ENCODE assay signal across 14 cellular contexts in genomic region chr17:79325707-79326106, GRCh38.
DNase-seq lines count a peak whose midpoint lies in the region; ATAC-seq and TF ChIP-seq lines count a peak whose summit lies in the region.
"Had no signal": no experiment of that assay in that cellular context is flagged by ENCODE, and none has a peak within 500 bp of the region (broad histone marks: within the 10 kb centered on the region; RNA-seq: fewer than 3 reads in every experiment).

No MANE protein-coding gene starts in this region.

- TF ChIP-seq EP300 in neural cell (conservative IDR thresholded peaks at IDR 0.05; ENCODE audit: poor library complexity, severe bottlenecking): no peak

- DNase-seq in ELF-1 (ENCODE audit: low read depth, low spot score): peak; percentile 37
- peak; percentile 33 for DNase-seq in MG63
- peak; percentile 86 for DNase-seq in ecto neural progenitor cell (ENCODE audit: low spot score)
- DNase-seq in NCI-H2171 treated with DMSO at 0.1 percent for 48 hours (lab: John Stamatoyannopoulos, UW): no peak
- no peak for DNase-seq in T-helper 2 cell treated with Interferon-gamma antibody and Interleukin-4, amounts not matched to agents 5 μg/mL and 100 μg/mL, for 36 hours (ENCODE audit: low spot score)
- DNase-seq: activated CD4-positive, alpha-beta memory T cell treated with anti-CD3 and anti-CD28 coated beads, Interleukin-2, amount 10 ng/mL, durations not matched to agents 7 days and 5 days; activated gamma-delta T cell; CD8-positive, alpha-beta memory T cell had no signal

- H3K79me2 ChIP-seq in neural cell (replicated peaks; ENCODE audit: insufficient read depth, low read length): no peaks in the 10 kb centered on the region

- H3K27me3 ChIP-seq in MG63 (peaks cover 74% of the 10 kb centered on the region), neural cell (ENCODE audit: insufficient read depth, low read depth, low read length) (peaks cover 8% of the 10 kb centered on the region)

- no peak overlapping the region for H3K4me3 Mint-ChIP-seq in T-helper 2 cell treated with Interferon-gamma antibody and Interleukin-4, amounts not matched to agents 5 μg/mL and 100 μg/mL, for 36 hours
- H3K4me3 Mint-ChIP-seq: activated CD4-positive, alpha-beta memory T cell treated with anti-CD3 and anti-CD28 coated beads, Interleukin-2, amount 10 ng/mL, durations not matched to agents 7 days and 5 days; brain; CD8-positive, alpha-beta memory T cell; memory B cell had no signal

- H3K4me3 ChIP-seq in MG63 (no peak overlapping the region), neural cell (ENCODE audit: low read length) (no peak overlapping the region)
- H3K4me3 ChIP-seq: thoracic aorta had no signal

- H3K9me3 ChIP-seq in MG63: no peaks in the 10 kb centered on the region
- no peaks in the 10 kb centered on the region for H3K9me3 ChIP-seq in neural cell (ENCODE audit: low read length)
- H3K9me3 ChIP-seq: thoracic aorta had no signal

- H3F3A ChIP-seq in neural cell (ENCODE audit: insufficient read depth, low read length, poor library complexity, severe bottlenecking): no peaks in the 10 kb centered on the region

- H3K4me2 ChIP-seq in neural cell (ENCODE audit: low read length): no peak overlapping the region

- no peaks in the 10 kb centered on the region for H3K4me1 Mint-ChIP-seq in T-helper 2 cell treated with Interferon-gamma antibody and Interleukin-4, amounts not matched to agents 5 μg/mL and 100 μg/mL, for 36 hours (ENCODE audit: low read depth)
- H3K4me1 Mint-ChIP-seq: activated CD4-positive, alpha-beta memory T cell treated with anti-CD3 and anti-CD28 coated beads, Interleukin-2, amount 10 ng/mL, durations not matched to agents 7 days and 5 days; CD8-positive, alpha-beta memory T cell had no signal

- H3K9ac ChIP-seq in neural cell (ENCODE audit: low read length): no peak overlapping the region

- no peak for TF ChIP-seq CTCF in neural cell (IDR thresholded peaks at IDR 0.05; ENCODE audit: poor library complexity, severe bottlenecking)

- H3K27me3 Mint-ChIP-seq in T-helper 2 cell treated with Interferon-gamma antibody and Interleukin-4, amounts not matched to agents 5 μg/mL and 100 μg/mL, for 36 hours (ENCODE audit: low read depth): no peaks in the 10 kb centered on the region

- H4K20me1 ChIP-seq in neural cell (ENCODE audit: insufficient read depth): no peaks in the 10 kb centered on the region

- no peaks in the 10 kb centered on the region for H3K36me3 Mint-ChIP-seq in T-helper 2 cell treated with Interferon-gamma antibody and Interleukin-4, amounts not matched to agents 5 μg/mL and 100 μg/mL, for 36 hours (ENCODE audit: low read depth)
- H3K36me3 Mint-ChIP-seq: brain; CD8-positive, alpha-beta memory T cell; memory B cell had no signal

- no peak for ATAC-seq in GM19395 (IDR thresholded peaks at IDR 0.05; ENCODE audit: unreplicated experiment)
- no peak for ATAC-seq in HG02938 (IDR thresholded peaks at IDR 0.05; ENCODE audit: unreplicated experiment)

- no peak overlapping the region for H3K27ac ChIP-seq in neural cell (ENCODE audit: low read length)
- H3K27ac ChIP-seq: thoracic aorta had no signal

- H3K9me3 Mint-ChIP-seq in T-helper 2 cell treated with Interferon-gamma antibody and Interleukin-4, amounts not matched to agents 5 μg/mL and 100 μg/mL, for 36 hours: no peaks in the 10 kb centered on the region
- H3K9me3 Mint-ChIP-seq: activated CD4-positive, alpha-beta memory T cell treated with anti-CD3 and anti-CD28 coated beads, Interleukin-2, amount 10 ng/mL, durations not matched to agents 7 days and 5 days; brain; CD8-positive, alpha-beta memory T cell; memory B cell had no signal

- TF ChIP-seq RAD21 in neural cell (conservative IDR thresholded peaks at IDR 0.05): no peak

- no peak overlapping the region for H2AFZ ChIP-seq in neural cell (ENCODE audit: low read depth, low read length)

- no peaks in the 10 kb centered on the region for H3K9me2 ChIP-seq in neural cell (ENCODE audit: insufficient read depth, low read length)

- no peak overlapping the region for H3K27ac Mint-ChIP-seq in T-helper 2 cell treated with Interferon-gamma antibody and Interleukin-4, amounts not matched to agents 5 μg/mL and 100 μg/mL, for 36 hours
- H3K27ac Mint-ChIP-seq: activated CD4-positive, alpha-beta memory T cell treated with anti-CD3 and anti-CD28 coated beads, Interleukin-2, amount 10 ng/mL, durations not matched to agents 7 days and 5 days; CD8-positive, alpha-beta memory T cell; memory B cell had no signal

- no peaks in the 10 kb centered on the region for H3K36me3 ChIP-seq in MG63
- H3K36me3 ChIP-seq in neural cell (ENCODE audit: insufficient read depth, low read length): no peaks in the 10 kb centered on the region
- H3K36me3 ChIP-seq: thoracic aorta had no signal

TF ChIP-seq in neural cell, 6 proteins besides CTCF, POLR2A, EP300 and RAD21:
- no peak for TF ChIP-seq EZH2 (IDR thresholded peaks at IDR 0.05; ENCODE audit: borderline replicate concordance, insufficient read depth, low read length, poor library complexity, severe bottlenecking)
- peak; percentile 59 for TF ChIP-seq REST (IDR thresholded peaks at IDR 0.05; ENCODE audit: borderline replicate concordance)

Comparison
In these comparisons a context has a peak if more than half of its experiments do, and no peak if none do; other contexts are left out.
1. DNase-seq: peak in ELF-1 (single experiment), MG63 (single experiment) and ecto neural progenitor cell (single experiment); none in NCI-H2171 treated with DMSO at 0.1 percent for 48 hours (single experiment) and T-helper 2 cell treated with Interferon-gamma antibody and Interleukin-4, amounts not matched to agents 5 μg/mL and 100 μg/mL, for 36 hours (single experiment).